ENCODE assay signal across 11 cellular contexts in the genomic region with DNA sequence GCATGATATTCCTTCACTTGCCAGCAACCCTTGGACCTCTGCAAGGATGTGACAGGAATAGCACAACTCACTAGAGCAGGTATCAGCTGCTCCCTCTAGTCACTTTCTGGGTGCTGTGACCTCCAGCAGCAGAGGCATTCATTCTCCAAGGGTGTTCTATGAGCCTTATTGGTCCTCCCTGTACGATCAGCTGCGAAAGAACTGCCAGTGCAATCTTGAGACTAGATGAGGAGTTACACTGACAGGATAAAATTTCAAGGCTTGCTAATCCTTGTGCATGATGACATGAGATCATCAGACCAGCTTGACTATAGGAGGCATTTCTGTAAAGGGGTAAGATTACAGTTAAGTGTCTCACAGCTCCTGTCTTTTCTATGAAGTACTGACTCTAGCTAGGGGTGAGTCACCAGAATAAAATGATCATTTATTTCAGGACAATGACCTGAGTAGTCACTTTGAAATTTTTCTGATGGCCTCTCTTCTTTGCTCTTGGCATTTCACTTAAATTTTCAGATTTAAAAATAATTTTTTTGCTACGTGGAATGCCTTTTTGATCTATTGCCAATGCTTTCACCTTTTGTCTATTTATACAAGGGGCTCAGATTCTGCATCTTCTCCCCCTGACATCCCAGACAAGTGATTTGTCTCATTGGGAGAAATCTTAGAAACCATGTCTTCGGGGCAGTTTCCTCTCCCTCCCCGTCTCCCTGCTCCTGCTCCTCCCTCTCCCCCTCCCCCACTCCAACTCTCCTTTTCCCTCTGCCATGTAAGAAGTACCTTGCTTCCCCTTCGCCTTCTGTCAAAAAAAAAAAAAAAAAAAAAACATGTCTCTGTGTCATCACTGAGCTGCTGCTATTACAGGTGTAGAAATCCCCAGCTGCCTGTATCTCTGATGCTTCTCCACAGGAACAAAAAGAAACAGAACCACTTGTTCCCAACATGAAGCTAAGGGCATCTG. TPM values are rescaled to one million over a fixed set of nuclear protein-coding genes. Genes with fewer than 3 reads are reported as not detected.
DNase-seq lines count a peak whose midpoint lies in the region; ATAC-seq and TF ChIP-seq lines count a peak whose summit lies in the region.
"Had no signal": no experiment of that assay in that cellular context is flagged by ENCODE, and none has a peak within 500 bp of the region (broad histone marks: within the 10 kb centered on the region; RNA-seq: fewer than 3 reads in every experiment).

No MANE protein-coding gene starts in this region.

- CTCF ChIA-PET in WTC11 (lab: Charles Lee) = interaction anchor here (1.6 kb wide), 1 partner anchor 46 kb away, joined by 3 read pairs; no protein-coding TSS in a partner anchor

- no peak overlapping the region for H3K4me3 ChIP-seq in right cardiac atrium (ENCODE audit: low read length)
- H3K4me3 ChIP-seq in lower lobe of right lung = no peak overlapping the region
- H3K4me3 ChIP-seq: BLaER1, upper lobe of right lung had no signal

- H3K27me3 ChIP-seq in right cardiac atrium (ENCODE audit: control insufficient read depth, insufficient read depth) = no peaks in the 10 kb centered on the region
- H3K27me3 ChIP-seq in lower lobe of right lung (ENCODE audit: low read depth) = no peaks in the 10 kb centered on the region
- H3K27me3 ChIP-seq: BLaER1, upper lobe of right lung had no signal

- TF ChIP-seq CTCF in WTC11 (IDR thresholded peaks at IDR 0.05) (no peak), lower lobe of right lung (IDR thresholded peaks at IDR 0.05) (no peak)

- no peak for DNase-seq in Right ventricle myocardium superior
- no peak for DNase-seq in cardiac septum (ENCODE audit: low spot score)
- no peak for DNase-seq in WTC11 (ENCODE audit: low spot score)
- no peak for DNase-seq in right cardiac atrium
- DNase-seq in lower lobe of right lung = no peak
- no peak for DNase-seq in retina
- DNase-seq: upper lobe of right lung had no signal

- H3K27ac Mint-ChIP-seq in WTC11 = no peak overlapping the region

- H3K27ac ChIP-seq in right cardiac atrium (ENCODE audit: low read length) (peak overlapping the region; percentile 18), lower lobe of right lung (no peak overlapping the region)
- H3K27ac ChIP-seq: BLaER1, upper lobe of right lung had no signal

- peaks cover 22% of the 10 kb centered on the region for H3K4me1 Mint-ChIP-seq in WTC11

- POLR2A ChIA-PET in WTC11 (lab: Charles Lee) = no interaction called here

- H3K4me1 ChIP-seq in right cardiac atrium (ENCODE audit: control insufficient read depth, insufficient read depth, low read length) = no peaks in the 10 kb centered on the region
- H3K4me1 ChIP-seq in lower lobe of right lung = no peaks in the 10 kb centered on the region
- H3K4me1 ChIP-seq: upper lobe of right lung had no signal

- intact Hi-C loops in Right ventricle myocardium superior (cut with DNase I) = no loop called here
- intact Hi-C loops in cardiac septum (cut with DNase I) = no loop called here
- intact Hi-C loops in right cardiac atrium (cut with DNase I) = no loop called here
- intact Hi-C loops in lower lobe of right lung (cut with DNase I) = no loop called here

- H3K36me3 Mint-ChIP-seq in WTC11 = peaks cover 41% of the 10 kb centered on the region

- H3K36me3 ChIP-seq in lower lobe of right lung = peaks cover 48% of the 10 kb centered on the region
- H3K36me3 ChIP-seq: BLaER1 had no signal

- H3K9me3 ChIP-seq in right cardiac atrium (ENCODE audit: control insufficient read depth, low read length) (no peaks in the 10 kb centered on the region), lower lobe of right lung (no peaks in the 10 kb centered on the region)
- H3K9me3 ChIP-seq: BLaER1, upper lobe of right lung had no signal

- WGBS in right cardiac atrium = 67% methylated on average over 6 of the region's 6 CpGs

- no peaks in the 10 kb centered on the region for H3K27me3 Mint-ChIP-seq in WTC11 (ENCODE audit: low read depth)

- H3K9me3 Mint-ChIP-seq in WTC11 = no peaks in the 10 kb centered on the region

- no peak overlapping the region for H3K4me3 Mint-ChIP-seq in WTC11

- ATAC-seq in Right ventricle myocardium superior (ENCODE audit: poor library complexity) (peak; percentile 79), WTC11 (peak; percentile 22; the same call in 1 of the 2 replicates), right cardiac atrium (peak; percentile 54 to 64), lower lobe of right lung (no peak), HG03139 (IDR thresholded peaks at IDR 0.05; ENCODE audit: unreplicated experiment) (no peak), HG02840 (IDR thresholded peaks at IDR 0.05; ENCODE audit: low FRiP score, unreplicated experiment) (no peak)
- ATAC-seq: upper lobe of right lung had no signal

TF ChIP-seq in WTC11, 78 proteins besides CTCF, POLR2A, EP300 and RAD21:
- TF ChIP-seq ZBTB43 (CRISPR knock-in tag; IDR thresholded peaks at IDR 0.05) = no peak
- TF ChIP-seq E2F5 (CRISPR knock-in tag; IDR thresholded peaks at IDR 0.05) = no peak
- TF ChIP-seq NFATC4 (CRISPR knock-in tag; IDR thresholded peaks at IDR 0.05) = no peak
- TF ChIP-seq ZMAT4 (CRISPR knock-in tag; IDR thresholded peaks at IDR 0.05) = no peak
- no peak for TF ChIP-seq ZNF512 (CRISPR knock-in tag; IDR thresholded peaks at IDR 0.05; ENCODE audit: borderline replicate concordance)
- TF ChIP-seq FOXP1 (CRISPR knock-in tag; IDR thresholded peaks at IDR 0.05; ENCODE audit: borderline replicate concordance) = no peak
TF ChIP-seq in WTC11: peak in this region for 0.

RNA-seq across cellular contexts. Expression of gene FRZB, which starts 49.2 kb away (rescaled TPM):
- total RNA-seq in Right ventricle myocardium superior = 1.4 TPM
- 4.3 TPM for total RNA-seq in cardiac septum
- total RNA-seq in WTC11 (2021) = 1.2 to 1.9 TPM (median 1.5 TPM) in 3 replicates
- 1 to 10 TPM; 3.1 to 7.1 (median 5.1) TPM for total RNA-seq in right cardiac atrium
- polyA plus RNA-seq in right cardiac atrium = 2.8 TPM
- 2.9 TPM for total RNA-seq in lower lobe of right lung
- total RNA-seq: T-helper 1 cell treated with Interleukin-12 subunit alpha and Interleukin-12 subunit beta and Interleukin-4 antibody, amounts not matched to agents 30 ng/mL and 1 ng/mL, for 36 hours had no signal

Comparison
In these comparisons a context has a peak if more than half of its experiments do, and no peak if none do; other contexts are left out.
1. ATAC-seq: peak in Right ventricle myocardium superior (single experiment), WTC11 (single experiment) and right cardiac atrium (2 of 2); none in lower lobe of right lung (0 of 2), HG03139 (single experiment) and HG02840 (single experiment).